In the genomic region with DNA sequence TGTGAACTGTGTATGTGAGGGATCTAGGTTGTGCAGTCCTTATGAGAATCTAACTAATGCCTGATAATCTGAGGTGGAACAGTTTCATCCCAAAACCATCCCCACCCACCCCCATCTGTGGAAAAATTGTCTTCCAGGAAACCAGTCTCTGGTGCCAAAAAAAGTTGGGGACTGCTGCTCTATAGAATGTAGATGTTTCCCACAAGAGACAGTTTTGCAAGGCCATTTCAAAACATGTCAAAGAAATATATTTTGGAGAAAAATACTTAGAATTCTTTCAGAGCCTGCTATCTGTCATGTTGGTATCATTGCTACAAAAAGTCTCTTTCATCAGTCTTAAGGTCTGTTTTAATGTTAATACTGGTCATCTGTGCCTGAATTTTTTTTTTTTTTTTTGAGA, we compare ENCODE assay signal across 2 cellular contexts.
A peak's percentile ranks its signal among the peaks of the same experiment; 100 is the strongest.
TF ChIP-seq lines count a peak whose summit lies in the region.

No MANE protein-coding gene starts in this region.

TF ChIP-seq in SK-N-SH treated with all-trans-retinoic acid at 6 μM for 48 hours, 23 proteins besides CTCF, POLR2A, EP300 and RAD21:
- TF ChIP-seq CSRNP3 (CRISPR knock-in tag; IDR thresholded peaks at IDR 0.05) = no peak
- 0 out of 2 replicates have a peak, but pooled peaks have one; percentile 20 for TF ChIP-seq ISL1 (CRISPR knock-in tag; IDR thresholded peaks at IDR 0.05)

TF ChIP-seq in SK-N-SH, 30 proteins besides CTCF, POLR2A, EP300 and RAD21:
- TF ChIP-seq GABPA (IDR thresholded peaks at IDR 0.05; ENCODE audit: low read depth) (no peak), ZBTB33 (IDR thresholded peaks at IDR 0.05; ENCODE audit: borderline replicate concordance, low read depth) (no peak), JUND (IDR thresholded peaks at IDR 0.05) (no peak), PBX3 (IDR thresholded peaks at IDR 0.05) (no peak), FOXM1 (IDR thresholded peaks at IDR 0.05; ENCODE audit: low read depth) (no peak), NRF1 (IDR thresholded peaks at IDR 0.05; ENCODE audit: low read depth, low read length) (no peak), CHD2 (IDR thresholded peaks at IDR 0.05; ENCODE audit: low read length, partially characterized antibody) (no peak), YY1 (IDR thresholded peaks at IDR 0.05; ENCODE audit: low read depth) (no peak), USF1 (IDR thresholded peaks at IDR 0.05; ENCODE audit: borderline replicate concordance, low read depth) (no peak), EZH2phosphoT487 (IDR thresholded peaks at IDR 0.05; ENCODE audit: borderline replicate concordance, low read depth) (no peak), TCF12 (IDR thresholded peaks at IDR 0.05) (no peak), MEF2A (IDR thresholded peaks at IDR 0.05; ENCODE audit: borderline replicate concordance, low read depth) (no peak), ELF1 (IDR thresholded peaks at IDR 0.05) (no peak), RXRA (IDR thresholded peaks at IDR 0.05; ENCODE audit: borderline replicate concordance, low read depth) (no peak), FOSL2 (IDR thresholded peaks at IDR 0.05; ENCODE audit: borderline replicate concordance, low read depth) (no peak), SIN3A (IDR thresholded peaks at IDR 0.05; ENCODE audit: borderline replicate concordance, low read depth, low read length) (no peak)
- TF ChIP-seq, protein P1, sequence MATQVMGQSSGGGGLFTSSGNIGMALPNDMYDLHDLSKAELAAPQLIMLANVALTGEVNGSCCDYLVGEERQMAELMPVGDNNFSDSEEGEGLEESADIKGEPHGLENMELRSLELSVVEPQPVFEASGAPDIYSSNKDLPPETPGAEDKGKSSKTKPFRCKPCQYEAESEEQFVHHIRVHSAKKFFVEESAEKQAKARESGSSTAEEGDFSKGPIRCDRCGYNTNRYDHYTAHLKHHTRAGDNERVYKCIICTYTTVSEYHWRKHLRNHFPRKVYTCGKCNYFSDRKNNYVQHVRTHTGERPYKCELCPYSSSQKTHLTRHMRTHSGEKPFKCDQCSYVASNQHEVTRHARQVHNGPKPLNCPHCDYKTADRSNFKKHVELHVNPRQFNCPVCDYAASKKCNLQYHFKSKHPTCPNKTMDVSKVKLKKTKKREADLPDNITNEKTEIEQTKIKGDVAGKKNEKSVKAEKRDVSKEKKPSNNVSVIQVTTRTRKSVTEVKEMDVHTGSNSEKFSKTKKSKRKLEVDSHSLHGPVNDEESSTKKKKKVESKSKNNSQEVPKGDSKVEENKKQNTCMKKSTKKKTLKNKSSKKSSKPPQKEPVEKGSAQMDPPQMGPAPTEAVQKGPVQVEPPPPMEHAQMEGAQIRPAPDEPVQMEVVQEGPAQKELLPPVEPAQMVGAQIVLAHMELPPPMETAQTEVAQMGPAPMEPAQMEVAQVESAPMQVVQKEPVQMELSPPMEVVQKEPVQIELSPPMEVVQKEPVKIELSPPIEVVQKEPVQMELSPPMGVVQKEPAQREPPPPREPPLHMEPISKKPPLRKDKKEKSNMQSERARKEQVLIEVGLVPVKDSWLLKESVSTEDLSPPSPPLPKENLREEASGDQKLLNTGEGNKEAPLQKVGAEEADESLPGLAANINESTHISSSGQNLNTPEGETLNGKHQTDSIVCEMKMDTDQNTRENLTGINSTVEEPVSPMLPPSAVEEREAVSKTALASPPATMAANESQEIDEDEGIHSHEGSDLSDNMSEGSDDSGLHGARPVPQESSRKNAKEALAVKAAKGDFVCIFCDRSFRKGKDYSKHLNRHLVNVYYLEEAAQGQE (IDR thresholded peaks at IDR 0.05; ENCODE audit: low read depth, low read length) = no peak
- TF ChIP-seq, protein P2, sequence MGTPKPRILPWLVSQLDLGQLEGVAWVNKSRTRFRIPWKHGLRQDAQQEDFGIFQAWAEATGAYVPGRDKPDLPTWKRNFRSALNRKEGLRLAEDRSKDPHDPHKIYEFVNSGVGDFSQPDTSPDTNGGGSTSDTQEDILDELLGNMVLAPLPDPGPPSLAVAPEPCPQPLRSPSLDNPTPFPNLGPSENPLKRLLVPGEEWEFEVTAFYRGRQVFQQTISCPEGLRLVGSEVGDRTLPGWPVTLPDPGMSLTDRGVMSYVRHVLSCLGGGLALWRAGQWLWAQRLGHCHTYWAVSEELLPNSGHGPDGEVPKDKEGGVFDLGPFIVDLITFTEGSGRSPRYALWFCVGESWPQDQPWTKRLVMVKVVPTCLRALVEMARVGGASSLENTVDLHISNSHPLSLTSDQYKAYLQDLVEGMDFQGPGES (IDR thresholded peaks at IDR 0.05; ENCODE audit: low read depth, low read length) = no peak
- TF ChIP-seq, protein P3, sequence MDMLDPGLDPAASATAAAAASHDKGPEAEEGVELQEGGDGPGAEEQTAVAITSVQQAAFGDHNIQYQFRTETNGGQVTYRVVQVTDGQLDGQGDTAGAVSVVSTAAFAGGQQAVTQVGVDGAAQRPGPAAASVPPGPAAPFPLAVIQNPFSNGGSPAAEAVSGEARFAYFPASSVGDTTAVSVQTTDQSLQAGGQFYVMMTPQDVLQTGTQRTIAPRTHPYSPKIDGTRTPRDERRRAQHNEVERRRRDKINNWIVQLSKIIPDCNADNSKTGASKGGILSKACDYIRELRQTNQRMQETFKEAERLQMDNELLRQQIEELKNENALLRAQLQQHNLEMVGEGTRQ (IDR thresholded peaks at IDR 0.05; ENCODE audit: borderline replicate concordance, low read depth, low read length) = no peak
